16 cellular contexts compared by ENCODE assay signal in the genomic region with DNA sequence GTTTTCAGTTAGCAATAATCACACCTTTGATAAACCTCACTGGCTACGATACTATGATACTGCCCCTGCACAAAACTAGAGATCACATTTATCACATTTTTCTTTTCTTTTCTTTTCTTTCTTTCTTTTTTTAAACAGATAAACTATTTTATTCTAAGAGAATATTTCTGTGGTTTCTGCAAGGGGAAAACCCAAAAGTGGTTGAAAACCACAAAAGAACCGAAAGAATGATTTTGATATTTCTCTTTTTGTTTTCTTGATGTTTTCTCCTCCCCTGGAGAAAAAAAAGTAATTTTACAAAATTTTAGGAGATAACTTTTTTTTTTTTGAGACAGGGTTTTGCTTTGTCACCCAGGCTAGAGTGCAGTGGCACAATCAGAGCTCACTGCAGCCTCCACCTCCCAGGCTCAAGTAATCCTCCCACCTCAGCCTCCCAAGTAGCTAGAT. TPM values are rescaled to one million over a fixed set of nuclear protein-coding genes. Genes with fewer than 3 reads are reported as not detected.
DNase-seq lines count a peak whose midpoint lies in the region; ATAC-seq and TF ChIP-seq lines count a peak whose summit lies in the region.
"Had no signal": no experiment of that assay in that cellular context is flagged by ENCODE, and none has a peak within 500 bp of the region (broad histone marks: within the 10 kb centered on the region; RNA-seq: fewer than 3 reads in every experiment).

No MANE protein-coding gene starts in this region.

- H3K36me3 Mint-ChIP-seq in activated naive CD8-positive, alpha-beta T cell treated with anti-CD3 and anti-CD28 coated beads for 36 hours = no peaks in the 10 kb centered on the region
- H3K36me3 Mint-ChIP-seq: natural killer cell had no signal

- H3K4me3 Mint-ChIP-seq in activated naive CD8-positive, alpha-beta T cell treated with anti-CD3 and anti-CD28 coated beads for 36 hours = peak overlapping the region; percentile 35
- H3K4me3 Mint-ChIP-seq: natural killer cell had no signal

- no peak for TF ChIP-seq POLR2A in testis (IDR thresholded peaks at IDR 0.05)

- WGBS in testis, 2 donors = 69 to 77% methylated on average over 2 of the region's 2 CpGs

- H3K36me3 ChIP-seq in testis (ENCODE audit: low read depth, missing control alignments) = no peaks in the 10 kb centered on the region
- H3K36me3 ChIP-seq: heart right ventricle had no signal

- peak overlapping the region; percentile 8 for H3K27ac Mint-ChIP-seq in activated naive CD8-positive, alpha-beta T cell treated with anti-CD3 and anti-CD28 coated beads for 36 hours
- H3K27ac Mint-ChIP-seq: natural killer cell had no signal

- no peaks in the 10 kb centered on the region for H3K4me1 ChIP-seq in testis

- H3K27me3 Mint-ChIP-seq in activated naive CD8-positive, alpha-beta T cell treated with anti-CD3 and anti-CD28 coated beads for 36 hours = peaks cover 51% of the 10 kb centered on the region

- DNase-seq in CD1c-positive myeloid dendritic cell (ENCODE audit: extremely low spot score) (peak; percentile 9), NCI-H1048 (lab: John Stamatoyannopoulos, UW) (no peak), testis (no peak), caudate nucleus (lab: John Stamatoyannopoulos, UW) (no peak), DMS79 (lab: John Stamatoyannopoulos, UW) (no peak)
- no peak for DNase-seq in activated naive CD8-positive, alpha-beta T cell treated with anti-CD3 and anti-CD28 coated beads for 36 hours
- DNase-seq: activated CD4-positive, alpha-beta T cell treated with anti-CD3 and anti-CD28 coated beads for 4 hours; activated naive CD4-positive, alpha-beta T cell; AML-193; GM23248; heart right ventricle; natural killer cell; NCI-H2081 treated with DMSO at 0.1 percent for 48 hours; right cardiac atrium had no signal

- H3K27ac ChIP-seq in testis (no peak overlapping the region), caudate nucleus (ENCODE audit: low read depth, low read length) (no peak overlapping the region)
- H3K27ac ChIP-seq: GM23248 had no signal

- no peaks in the 10 kb centered on the region for H3K27me3 ChIP-seq in testis
- H3K27me3 ChIP-seq: heart right ventricle had no signal

- ATAC-seq in GM18502 (IDR thresholded peaks at IDR 0.05; ENCODE audit: poor library complexity, unreplicated experiment) = peak; percentile 35
- peak; percentile 39 for ATAC-seq in HG03432 (IDR thresholded peaks at IDR 0.05; ENCODE audit: unreplicated experiment)

- TF ChIP-seq CTCF in testis (IDR thresholded peaks at IDR 0.05) = no peak

- intact Hi-C loops in testis (cut with DNase I; ENCODE audit: low total_unique reads) = no loop called here

- H3K4me1 Mint-ChIP-seq in activated naive CD8-positive, alpha-beta T cell treated with anti-CD3 and anti-CD28 coated beads for 36 hours = peaks cover 22% of the 10 kb centered on the region

- H3K4me3 ChIP-seq in testis = no peak overlapping the region
- H3K4me3 ChIP-seq: GM23248, heart right ventricle had no signal

- no peaks in the 10 kb centered on the region for H3K9me3 Mint-ChIP-seq in activated naive CD8-positive, alpha-beta T cell treated with anti-CD3 and anti-CD28 coated beads for 36 hours
- H3K9me3 Mint-ChIP-seq: natural killer cell had no signal

- H3K9me3 ChIP-seq in testis = no peaks in the 10 kb centered on the region
- H3K9me3 ChIP-seq: heart right ventricle had no signal

RNA-seq across cellular contexts. Expression of a gene that starts 18.4 kb away (rescaled TPM):
- total RNA-seq in activated naive CD8-positive, alpha-beta T cell treated with anti-CD3 and anti-CD28 coated beads for 36 hours = 1 to 10 TPM; 4.2 to 4.3 TPM
- 1 to 10 TPM; 6.1 to 7.6 TPM for total RNA-seq in testis
- polyA plus RNA-seq in testis (ENCODE audit: insufficient read depth, low read depth, low replicate concordance) = 1.7 TPM
